Comparison of ENCODE assay signal across 26 cellular contexts in the genomic region with DNA sequence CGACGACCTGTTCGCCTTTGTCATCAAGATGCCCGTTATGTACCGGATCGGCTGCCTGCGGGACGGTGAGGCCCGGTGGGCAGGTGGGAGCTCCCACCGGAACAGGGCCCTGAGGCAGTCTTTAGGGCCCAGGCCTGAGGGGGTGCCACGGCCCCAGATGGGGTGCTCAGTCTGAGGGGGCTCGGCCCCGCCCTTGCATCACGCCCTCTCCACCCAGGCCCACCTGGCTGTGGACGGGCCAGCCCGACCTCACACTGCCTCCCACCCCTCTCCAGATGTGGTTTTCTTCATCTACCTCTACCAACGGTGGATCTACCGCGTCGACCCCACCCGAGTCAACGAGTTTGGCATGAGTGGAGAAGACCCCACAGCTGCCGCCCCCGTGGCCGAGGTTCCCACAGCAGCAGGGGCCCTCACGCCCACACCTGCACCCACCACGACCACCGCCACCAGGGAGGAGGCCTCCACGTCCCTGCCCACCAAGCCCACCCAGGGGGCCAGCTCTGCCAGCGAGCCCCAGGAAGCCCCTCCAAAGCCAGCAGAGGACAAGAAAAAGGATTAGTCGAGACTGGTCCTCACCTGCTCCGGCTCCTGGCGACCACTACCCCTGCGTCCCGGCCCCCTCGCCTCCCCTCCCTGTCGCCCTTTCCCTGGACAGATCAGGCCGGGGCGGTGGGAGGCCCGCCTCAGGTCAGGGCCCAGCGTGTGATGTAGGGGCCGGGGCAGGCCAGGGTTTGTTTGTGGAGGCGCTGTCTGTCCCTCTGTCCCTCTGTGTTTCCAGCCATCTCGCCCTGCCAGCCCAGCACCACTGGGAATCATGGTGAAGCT. TPM values are rescaled to one million over a fixed set of nuclear protein-coding genes. Genes with fewer than 3 reads are reported as not detected.
"Had no signal": no experiment of that assay in that cellular context is flagged by ENCODE, and none has a peak within 500 bp of the region (broad histone marks: within the 10 kb centered on the region; RNA-seq: fewer than 3 reads in every experiment).

No MANE protein-coding gene starts in this region.

- H3K9me3 Mint-ChIP-seq: immature natural killer cell, naive B cell, nephron had no signal

- H3K4me1 ChIP-seq: esophagus squamous epithelium, psoas muscle, suprapubic skin, tibial artery, upper lobe of left lung, uterus had no signal

- H3K4me3 Mint-ChIP-seq: immature natural killer cell, naive B cell, nephron had no signal

- H3K36me3 ChIP-seq: uterus had no signal

- H3K27me3 ChIP-seq: esophagus squamous epithelium, gastroesophageal sphincter, spleen, suprapubic skin, tibial artery, upper lobe of left lung, uterus had no signal

- H3K4me1 Mint-ChIP-seq: nephron had no signal

- FAIRE-seq: kidney had no signal

- H3K27ac ChIP-seq: esophagus squamous epithelium, gastroesophageal sphincter, psoas muscle, spleen, suprapubic skin, tibial artery, upper lobe of left lung, uterus had no signal

- H3K27me3 Mint-ChIP-seq: naive B cell had no signal

- DNase-seq: effector memory CD4-positive, alpha-beta T cell; esophagus squamous epithelium; foreskin fibroblast; immature natural killer cell; kidney; left colon; left ventricle myocardium superior; mesendoderm; naive B cell; occipital lobe; psoas muscle; spleen; stimulated activated CD4-positive, alpha-beta T cell treated with anti-CD3 and anti-CD28 coated beads, Interleukin-15, amount 100 ng/mL, for 24 hours; stimulated activated CD4-positive, alpha-beta T cell treated with anti-CD3 and anti-CD28 coated beads, Interleukin-1b, Interleukin-23, amount 100 ng/mL, for 48 hours; stimulated activated CD4-positive, alpha-beta T cell treated with anti-CD3 and anti-CD28 coated beads, Interleukin-4, amount 100 ng/mL, for 24 hours; stimulated activated naive CD4-positive, alpha-beta T cell; tibial artery; uterus had no signal

- H3K27ac Mint-ChIP-seq: nephron had no signal

- H3K4me3 ChIP-seq: esophagus squamous epithelium, gastroesophageal sphincter, lung, psoas muscle, spleen, suprapubic skin, tibial artery, upper lobe of left lung, uterus had no signal

- H3K9me3 ChIP-seq: esophagus squamous epithelium, gastroesophageal sphincter, psoas muscle, spleen, suprapubic skin, tibial artery, upper lobe of left lung, uterus had no signal

- ATAC-seq: gastroesophageal sphincter, left colon, left ventricle myocardium superior, psoas muscle, sciatic nerve had no signal

RNA-seq across cellular contexts. Expression of gene APOC2, which starts 46.7 kb away (rescaled TPM):
- total RNA-seq: epithelial cell of proximal tubule, gastroesophageal sphincter, left ventricle myocardium superior, skeletal muscle tissue, uterus had no signal
- polyA plus RNA-seq: psoas muscle had no signal

RNA-seq across cellular contexts. Expression of gene APOC4, which starts 50.5 kb away (rescaled TPM):
- total RNA-seq: epithelial cell of proximal tubule, esophagus squamous epithelium, gastroesophageal sphincter, kidney, left colon, left ventricle myocardium superior, lung, occipital lobe, psoas muscle, sciatic nerve, skeletal muscle tissue, spleen, suprapubic skin, uterus had no signal
- polyA plus RNA-seq: immature natural killer cell, psoas muscle had no signal
